ENCODE assay signal across 8 cellular contexts in the genomic region with DNA sequence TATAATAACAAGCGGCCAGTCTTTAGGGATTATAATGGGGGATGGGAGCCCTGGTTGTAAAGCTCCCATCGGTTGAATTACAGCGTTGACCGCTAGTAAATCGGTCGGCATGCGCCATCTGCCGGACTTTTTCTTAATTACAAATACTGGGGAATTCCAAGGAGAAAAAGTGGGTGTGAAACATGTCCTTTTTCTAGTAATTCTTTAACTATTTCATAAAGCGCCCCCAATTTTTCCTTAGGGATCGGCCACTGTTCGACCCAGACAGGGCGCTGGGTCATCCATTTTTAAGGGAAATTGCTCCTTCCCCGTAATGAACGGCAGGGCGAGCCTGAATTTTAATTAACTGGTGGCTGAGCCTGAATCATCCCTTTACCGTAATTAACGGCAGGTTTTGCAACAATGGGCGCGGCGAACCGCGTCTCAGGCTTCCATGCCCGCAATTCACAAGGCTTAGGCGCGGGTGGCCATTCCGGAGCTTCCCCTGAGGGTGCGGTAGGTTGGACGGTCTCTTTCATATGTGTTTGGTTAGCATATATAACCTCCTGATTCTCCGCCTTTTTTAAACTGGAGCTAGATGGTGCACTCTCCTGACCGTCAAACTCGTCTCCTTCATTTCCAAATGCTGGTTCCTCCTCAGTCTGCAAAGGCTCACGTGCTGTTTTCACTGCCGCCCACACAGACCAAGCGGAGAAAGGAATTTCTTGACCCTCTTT. TPM values are rescaled to one million over a fixed set of nuclear protein-coding genes. Genes with fewer than 3 reads are reported as not detected.
A peak's percentile ranks its signal among the peaks of the same experiment; 100 is the strongest.
DNase-seq lines count a peak whose midpoint lies in the region; ATAC-seq and TF ChIP-seq lines count a peak whose summit lies in the region.

No MANE protein-coding gene starts in this region.

- no peaks in the 10 kb centered on the region for H3K36me3 Mint-ChIP-seq in activated T-helper 17 cell treated with anti-CD3 and anti-CD28 coated beads, Interleukin-2, amount 50 U/mL, for 72 hours (ENCODE audit: low read depth)
- H3K36me3 Mint-ChIP-seq in nephron progenitor cell (ENCODE audit: low read depth) = peaks cover 4% of the 10 kb centered on the region

- 2 to 6% (median 3%) methylated on average over 26 to 34 of the region's 34 CpGs for WGBS in stomach, 5 donors

- no peak for TF ChIP-seq POLR2A in stomach (IDR thresholded peaks at IDR 0.05)

- H3K4me1 ChIP-seq in Panc1 (ENCODE audit: control insufficient read depth, insufficient read depth, low read length) = peaks cover 3% of the 10 kb centered on the region; the same call in 1 of the 2 replicates
- H3K4me1 ChIP-seq in stomach = peaks cover 0 to 17% (median 17%) of the 10 kb centered on the region in 4 donors

- ATAC-seq in Panc1 (peak; percentile 84), GM18907 (IDR thresholded peaks at IDR 0.05; ENCODE audit: unreplicated experiment) (no peak)
- peak; percentile 75 for ATAC-seq in activated T-helper 17 cell treated with anti-CD3 and anti-CD28 coated beads, Interleukin-2, amount 50 U/mL, for 72 hours (replicated peaks)

- peak overlapping the region; percentile 30 to 44 for H3K4me3 ChIP-seq in Panc1 (ENCODE audit: low read depth in 2 of 2, low read length in 2 of 2)
- peak overlapping the region; percentile 10 for H3K4me3 ChIP-seq in fibroblast of villous mesenchyme (ENCODE audit: low read depth, low read length)
- H3K4me3 ChIP-seq in stomach = peak overlapping the region in 1 of 4 donors; percentile 32

- no peaks in the 10 kb centered on the region for H3K9me3 ChIP-seq in Panc1 (ENCODE audit: control insufficient read depth, insufficient read depth, low read depth, low read length)
- H3K9me3 ChIP-seq in stomach = peaks cover 0 to 15% (median 10%) of the 10 kb centered on the region in 4 donors

- no peak for TF ChIP-seq EP300 in stomach (IDR thresholded peaks at IDR 0.05)

- H3K27ac ChIP-seq in Panc1 (ENCODE audit: low read length) (0 out of 2 replicates have a peak overlapping the region, but pooled peaks have one; percentile 23), stomach (peak overlapping the region in 1 of 5 donors; percentile 32)

- peak; percentile 72 for DNase-seq in COLO829 (ENCODE audit: low spot score)
- DNase-seq in KBM-7 = peak; percentile 77
- no peak for DNase-seq in Panc1 (ENCODE audit: low read depth, low spot score)
- peak; percentile 83 for DNase-seq in fibroblast of villous mesenchyme (ENCODE audit: low read depth)
- DNase-seq in nephron progenitor cell = peak; percentile 75
- DNase-seq in stomach = peak; percentile 73

- CTCF ChIA-PET in Panc1 (lab: Charles Lee) = interaction anchor here (0.6 to 1.9 kb wide), 8 partner anchors 18 to 280 kb away, joined by 3 to 21 read pairs (median 7); a partner anchor contains a TSS

- no peaks in the 10 kb centered on the region for H3K4me1 Mint-ChIP-seq in activated T-helper 17 cell treated with anti-CD3 and anti-CD28 coated beads, Interleukin-2, amount 50 U/mL, for 72 hours
- peaks cover 14% of the 10 kb centered on the region for H3K4me1 Mint-ChIP-seq in nephron progenitor cell

- POLR2A ChIA-PET in Panc1 (lab: Charles Lee) = interaction anchor here (0.7 kb wide), 1 partner anchor 701 kb away, joined by 11 read pairs; no protein-coding TSS in a partner anchor

- in situ Hi-C loops in KBM-7 (cut with MboI; ENCODE audit: low pct_unique_long_range_greater_than_20kb, low sequenced_read_pairs) (no loop called here), Panc1 (cut with HindIII; ENCODE audit: low pct_unique_long_range_greater_than_20kb, low sequenced_read_pairs) (no loop called here)

- H3K9me3 Mint-ChIP-seq in activated T-helper 17 cell treated with anti-CD3 and anti-CD28 coated beads, Interleukin-2, amount 50 U/mL, for 72 hours = no peaks in the 10 kb centered on the region
- peaks cover 34% of the 10 kb centered on the region for H3K9me3 Mint-ChIP-seq in nephron progenitor cell

- H3K27ac Mint-ChIP-seq in activated T-helper 17 cell treated with anti-CD3 and anti-CD28 coated beads, Interleukin-2, amount 50 U/mL, for 72 hours = no peak overlapping the region
- no peak overlapping the region for H3K27ac Mint-ChIP-seq in nephron progenitor cell

- BruUV-seq in Panc1 (replicated peaks; lab: Mats Ljungman, UMichigan) = no TSS peak

- intact Hi-C loops in Panc1 (cut with micrococcal nuclease; ENCODE audit: unreplicated experiment) (loop anchor here (10.0 kb wide), 1 partner anchor 235 kb away; no protein-coding TSS in a partner anchor), stomach (cut with DNase I; ENCODE audit: low total_unique reads) (loop anchor here (5.0 kb wide), 2 partner anchors 147 to 232 kb away; no protein-coding TSS in a partner anchor)

- H3K36me3 ChIP-seq in Panc1 (ENCODE audit: control insufficient read depth, insufficient read depth, low read length) (no peaks in the 10 kb centered on the region), stomach (no peaks in the 10 kb centered on the region)

- H3K27me3 ChIP-seq in Panc1 (ENCODE audit: control insufficient read depth, insufficient read depth, low read length) (no peaks in the 10 kb centered on the region; the same call in 1 of the 2 replicates), stomach (peaks cover 0 to 71% (median 21%) of the 10 kb centered on the region in 3 donors)

- H3K4me3 Mint-ChIP-seq in activated T-helper 17 cell treated with anti-CD3 and anti-CD28 coated beads, Interleukin-2, amount 50 U/mL, for 72 hours = peak overlapping the region; percentile 47
- H3K4me3 Mint-ChIP-seq in nephron progenitor cell = peak overlapping the region; percentile 67

- H3K27me3 Mint-ChIP-seq in activated T-helper 17 cell treated with anti-CD3 and anti-CD28 coated beads, Interleukin-2, amount 50 U/mL, for 72 hours = peaks cover 23% of the 10 kb centered on the region
- H3K27me3 Mint-ChIP-seq in nephron progenitor cell (ENCODE audit: low read depth, poor library complexity) = peaks cover 53% of the 10 kb centered on the region

- peak; percentile 74 for TF ChIP-seq CTCF in Panc1 (IDR thresholded peaks at IDR 0.05)
- peak; percentile 58 for TF ChIP-seq CTCF in fibroblast of villous mesenchyme (IDR thresholded peaks at IDR 0.05; ENCODE audit: insufficient read depth, low read depth, low read length)
- TF ChIP-seq CTCF in nephron progenitor cell (IDR thresholded peaks at IDR 0.05) = peak; percentile 52
- peak in 5 of 7 experiments; percentile 22 to 78 (median 33) for TF ChIP-seq CTCF in stomach (IDR thresholded peaks at IDR 0.05)

RNA-seq across cellular contexts. Expression of a gene that starts 30.2 kb away (rescaled TPM):
- total RNA-seq in Panc1 (2021; ENCODE audit: unreplicated experiment) (6.4 TPM), fibroblast of villous mesenchyme (24.8 and 25.5 TPM in 2 replicates), stomach (10 to 100 TPM in 2 of 5 donors, 1 to 10 TPM in 3; 4.9 to 31.6 (median 9.3) TPM)
- 19.5 TPM for polyA plus RNA-seq in Panc1 (2012; ENCODE audit: insufficient read length)
- total RNA-seq in activated T-helper 17 cell treated with anti-CD3 and anti-CD28 coated beads, Interleukin-2, amount 50 U/mL, for 72 hours = 1 to 10 TPM; 3.6 to 4.5 TPM
- polyA plus RNA-seq in stomach = 1 to 10 TPM; 5.1 to 8.2 (median 7.8) TPM

RNA-seq across cellular contexts. Expression of a gene that starts 36.8 kb away (rescaled TPM):
- total RNA-seq in Panc1 (2021; ENCODE audit: unreplicated experiment) (not detected), fibroblast of villous mesenchyme (under 0.01 TPM in 1 of 2 replicates, not detected in the other), stomach (1 to 10 TPM in 1 of 5 donors, not detected in 4; 1.8 TPM)
- 0.19 TPM for polyA plus RNA-seq in Panc1 (2012; ENCODE audit: insufficient read length)
- total RNA-seq in activated T-helper 17 cell treated with anti-CD3 and anti-CD28 coated beads, Interleukin-2, amount 50 U/mL, for 72 hours = not detected
- polyA plus RNA-seq in stomach = not detected

RNA-seq across cellular contexts. Expression of a gene that starts 52.5 kb away (rescaled TPM):
- total RNA-seq in Panc1 (2021; ENCODE audit: unreplicated experiment) (not detected), fibroblast of villous mesenchyme (not detected in 2 replicates), stomach (10 to 100 TPM in 2 of 5 donors, 1 to 10 TPM in 3; 1.8 to 51.9 (median 7.1) TPM)
- polyA plus RNA-seq in Panc1 (2012; ENCODE audit: insufficient read length) = 0.07 TPM
- not detected for total RNA-seq in activated T-helper 17 cell treated with anti-CD3 and anti-CD28 coated beads, Interleukin-2, amount 50 U/mL, for 72 hours
- 1 to 10 TPM in 2 of 3 donors, under 1 TPM in 1; 0.38 to 3.4 (median 2.0) TPM for polyA plus RNA-seq in stomach
